ENCODE assay signal across 8 cellular contexts in genomic region chr1:159923203-159924024, GRCh38. TPM values are rescaled to one million over a fixed set of nuclear protein-coding genes. Genes with fewer than 3 reads are reported as not detected.
DNase-seq lines count a peak whose midpoint lies in the region; ATAC-seq and TF ChIP-seq lines count a peak whose summit lies in the region.

No MANE protein-coding gene starts in this region.

- peak overlapping the region; percentile 91 for H3K27ac ChIP-seq in stomach smooth muscle (ENCODE audit: low read length)

- peak; percentile 33 for ATAC-seq in HG03378 (IDR thresholded peaks at IDR 0.05; ENCODE audit: unreplicated experiment)
- peak; percentile 68 for ATAC-seq in esophagus mucosa

- H3K36me3 Mint-ChIP-seq in nephron progenitor cell (ENCODE audit: low read depth) = peaks cover 24% of the 10 kb centered on the region

- peaks cover 56% of the 10 kb centered on the region for H3K4me1 Mint-ChIP-seq in nephron progenitor cell

- no peaks in the 10 kb centered on the region for H3K9me3 Mint-ChIP-seq in nephron progenitor cell

- H3K27ac Mint-ChIP-seq in nephron progenitor cell = peak overlapping the region; percentile 98

- no peaks in the 10 kb centered on the region for H3K27me3 Mint-ChIP-seq in nephron progenitor cell (ENCODE audit: low read depth, poor library complexity)

- TF ChIP-seq CTCF in AG10803 (conservative IDR thresholded peaks at IDR 0.05; ENCODE audit: low read length) (no peak), nephron progenitor cell (IDR thresholded peaks at IDR 0.05) (no peak)

- peak; percentile 61 for TF ChIP-seq POLR2A in GM19193 (IDR thresholded peaks at IDR 0.05; ENCODE audit: extremely low read depth, insufficient read depth, insufficient read length)

- H3K4me3 ChIP-seq in AG10803 (ENCODE audit: low read length) = peak overlapping the region; percentile 99
- H3K4me3 ChIP-seq in NT2/D1 (ENCODE audit: insufficient read length, low read depth) = peak overlapping the region; percentile 97
- H3K4me3 ChIP-seq in stomach smooth muscle (ENCODE audit: low read length in 2 of 2) = peak overlapping the region; percentile 98 to 99

- H3K4me1 ChIP-seq in NT2/D1 (ENCODE audit: insufficient read depth, insufficient read length) = peaks cover 37% of the 10 kb centered on the region
- peaks cover 49% of the 10 kb centered on the region for H3K4me1 ChIP-seq in stomach smooth muscle (ENCODE audit: control insufficient read depth, insufficient read depth, low read length)

- H3K9me3 ChIP-seq in NT2/D1 (ENCODE audit: insufficient read depth, low read length) (no peaks in the 10 kb centered on the region), stomach smooth muscle (ENCODE audit: control insufficient read depth in 2 of 2, low read length in 2 of 2) (no peaks in the 10 kb centered on the region)

- H3K27me3 ChIP-seq in NT2/D1 (ENCODE audit: insufficient read depth, insufficient read length) (no peaks in the 10 kb centered on the region), stomach smooth muscle (ENCODE audit: control insufficient read depth in 1 of 2, insufficient read depth in 2 of 2, low read length in 2 of 2) (no peaks in the 10 kb centered on the region)

- DNase-seq in AG10803 (ENCODE audit: low read depth) (peak; percentile 85), NT2/D1 (ENCODE audit: low read depth, low spot score) (peak; percentile 91), activated T-cell treated with anti-CD3 and anti-CD28 coated beads for 24 hours (ENCODE audit: low read depth) (peak; percentile 73), nephron progenitor cell (peak; percentile 58)

- peak overlapping the region; percentile 79 for H3K4me3 Mint-ChIP-seq in nephron progenitor cell

- H3K9ac ChIP-seq in NT2/D1 (ENCODE audit: insufficient read length, low read depth) (peak overlapping the region; percentile 99), stomach smooth muscle (ENCODE audit: low read length in 2 of 2) (peak overlapping the region; percentile 89 to 94)

- H3K36me3 ChIP-seq in NT2/D1 (ENCODE audit: insufficient read depth, insufficient read length, low read length) (peaks cover 86% of the 10 kb centered on the region), stomach smooth muscle (ENCODE audit: control insufficient read depth in 2 of 2, insufficient read depth in 2 of 2, low read length in 2 of 2) (peaks cover 16 to 19% of the 10 kb centered on the region in 2 donors)

RNA-seq across cellular contexts. Expression of gene TAGLN2, which starts 1.9 kb away (rescaled TPM):
- total RNA-seq in esophagus mucosa = 406 TPM

RNA-seq across cellular contexts. Expression of gene IGSF9, which starts 22.0 kb away (rescaled TPM):
- total RNA-seq in esophagus mucosa = 13.0 TPM

RNA-seq across cellular contexts. Expression of gene CFAP45, which starts 23.4 kb away (rescaled TPM):
- total RNA-seq in esophagus mucosa = 1.5 TPM

RNA-seq across cellular contexts. Expression of gene SLAMF9, which starts 30.6 kb away (rescaled TPM):
- 0.28 TPM for total RNA-seq in esophagus mucosa

Comparison
In these comparisons a context has a peak if more than half of its experiments do, and no peak if none do; other contexts are left out.
1. Peak in every context shown above with its lines: DNase-seq, ATAC-seq, H3K4me3 ChIP-seq and H3K27ac ChIP-seq.